Comparison of ENCODE assay signal across 11 cellular contexts in the genomic region with DNA sequence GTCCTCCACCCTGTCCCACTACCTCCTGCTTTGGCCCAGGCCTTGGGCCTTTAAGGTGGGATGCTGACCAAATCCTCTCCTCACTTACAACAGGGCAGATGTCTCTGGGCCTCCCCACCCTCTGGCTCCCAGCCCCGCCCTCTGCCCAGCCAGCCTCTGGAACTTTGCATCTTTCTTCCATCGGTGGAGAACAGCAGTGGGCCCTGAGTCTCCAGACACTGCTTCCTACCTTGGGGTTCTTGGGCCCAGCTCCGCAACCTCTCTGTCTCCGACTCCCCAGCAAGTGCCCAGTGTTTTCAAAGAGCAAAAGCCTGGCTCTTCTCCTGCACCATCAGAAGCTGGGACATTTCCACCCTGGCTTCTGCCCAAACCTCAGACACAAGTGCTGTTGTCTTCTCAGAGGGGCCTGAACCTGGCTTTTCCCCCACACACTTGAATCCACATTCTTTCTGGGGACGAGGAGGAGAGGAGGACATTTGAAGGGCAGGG. TPM values are rescaled to one million over a fixed set of nuclear protein-coding genes. Genes with fewer than 3 reads are reported as not detected.
A peak's percentile ranks its signal among the peaks of the same experiment; 100 is the strongest.
DNase-seq lines count a peak whose midpoint lies in the region; FAIRE-seq lines count a peak whose summit lies in the region.
"Had no signal": no experiment of that assay in that cellular context is flagged by ENCODE, and none has a peak within 500 bp of the region (broad histone marks: within the 10 kb centered on the region; RNA-seq: fewer than 3 reads in every experiment).

No MANE protein-coding gene starts in this region.

- H2BK15ac ChIP-seq in neuronal stem cell (ENCODE audit: low read length) = no peak overlapping the region

- no peak overlapping the region for H3K23ac ChIP-seq in neuronal stem cell (ENCODE audit: low read depth, low read length, poor library complexity)

- H3K4me1 ChIP-seq in neuronal stem cell (ENCODE audit: control insufficient read depth in 2 of 2, insufficient read depth in 1 of 2, low read depth in 1 of 2, low read length in 2 of 2) = peaks cover 4 to 9% of the 10 kb centered on the region in 2 donors

- DNase-seq in activated effector memory CD4-positive, alpha-beta T cell treated with anti-CD3 and anti-CD28 coated beads, Interleukin-2, amount 50 U/mL, for 16 hours = peak; percentile 36
- DNase-seq in activated effector memory CD4-positive, alpha-beta T cell treated with Interleukin-2 at 50 U/mL for 16 hours = no peak
- peak; percentile 27 to 93 (median 83) for DNase-seq in head of caudate nucleus
- DNase-seq in neuronal stem cell (ENCODE audit: low spot score) = no peak
- peak; percentile 13 for DNase-seq in urothelium cell line (ENCODE audit: low spot score)
- DNase-seq in stimulated activated CD4-positive, alpha-beta T cell treated with anti-CD3 and anti-CD28 coated beads, Interleukin-15, amount 100 ng/mL, for 24 hours = no peak
- DNase-seq in NOMO-1 treated with dmso at 0.1 percent for 144 hours (lab: John Stamatoyannopoulos, UW; ENCODE audit: unreplicated experiment) = no peak
- DNase-seq in NCI-H345 treated with DMSO at 0.1 percent for 48 hours (lab: John Stamatoyannopoulos, UW; ENCODE audit: unreplicated experiment) = no peak
- DNase-seq: activated T-cell treated with anti-CD3 and anti-CD28 coated beads, Interleukin-2, amount 50 U/mL, for 4 hours; NCI-H2107; stimulated activated naive CD4-positive, alpha-beta T cell had no signal

- no peak overlapping the region for H3K4ac ChIP-seq in neuronal stem cell (ENCODE audit: low read length)

- no peak for FAIRE-seq in urothelium cell line (lab: Jason Lieb, UNC)

- intact Hi-C loops in head of caudate nucleus (cut with DNase I) = no loop called here

- no peak overlapping the region for H2AK5ac ChIP-seq in neuronal stem cell (ENCODE audit: low read depth, low read length)

- peak overlapping the region; percentile 62 for H2AFZ ChIP-seq in neuronal stem cell (ENCODE audit: low read length)

- H3K9me3 ChIP-seq in neuronal stem cell (replicated peaks in 1 of 2; ENCODE audit: control insufficient read depth in 2 of 2, insufficient read depth in 1 of 2, low read depth in 1 of 2, low read length in 2 of 2) = peaks cover 0 to 2% of the 10 kb centered on the region in 2 donors

- no peaks in the 10 kb centered on the region for H3K27me3 ChIP-seq in neuronal stem cell (ENCODE audit: control insufficient read depth in 3 of 3, insufficient read depth in 3 of 3, low read depth in 1 of 3, low read length in 3 of 3)

- no peak overlapping the region for H3K4me2 ChIP-seq in neuronal stem cell (ENCODE audit: insufficient read depth, low read length, poor library complexity, severe bottlenecking)

- H3K27ac ChIP-seq in neuronal stem cell (replicated peaks; ENCODE audit: low read length) = no peak overlapping the region

- no peak overlapping the region for H3K9ac ChIP-seq in neuronal stem cell (ENCODE audit: low read depth, low read length, poor library complexity)

- no peak overlapping the region for H2BK12ac ChIP-seq in neuronal stem cell (ENCODE audit: low read length)

- no peak overlapping the region for H4K8ac ChIP-seq in neuronal stem cell (ENCODE audit: low read depth, low read length)

- no CpG with 5 or more reads among the region's 5 CpGs for WGBS in neuronal stem cell (ENCODE audit: extremely low coverage in 2 of 2, insufficient read length in 2 of 2, insufficient replicate concordance in 1 of 2), 2 donors

- H3K14ac ChIP-seq in neuronal stem cell (ENCODE audit: low read length) = no peak overlapping the region

- no peak overlapping the region for H3K4me3 ChIP-seq in neuronal stem cell (ENCODE audit: low read length in 2 of 2)

- no peak overlapping the region for H2BK5ac ChIP-seq in neuronal stem cell (ENCODE audit: low read length)

- no peak overlapping the region for H4K91ac ChIP-seq in neuronal stem cell (ENCODE audit: low read depth, low read length, poor library complexity)

- H3K36me3 ChIP-seq in neuronal stem cell (replicated peaks in 1 of 2; ENCODE audit: control insufficient read depth in 2 of 2, insufficient read depth in 2 of 2, low read length in 2 of 2) = peaks cover 0 to 4% of the 10 kb centered on the region in 2 donors

- no peak overlapping the region for H3K18ac ChIP-seq in neuronal stem cell (ENCODE audit: low read length)

- no peak overlapping the region for H2BK120ac ChIP-seq in neuronal stem cell (ENCODE audit: low read depth, low read length)

- no peaks in the 10 kb centered on the region for H3K79me1 ChIP-seq in neuronal stem cell (ENCODE audit: low read depth, low read length)

RNA-seq across cellular contexts. Expression of gene MRAS, which starts 33.1 kb away (rescaled TPM):
- polyA plus RNA-seq in neuronal stem cell (2013, experiment 1 of 2) = 16.3 TPM
- polyA plus RNA-seq in neuronal stem cell (2013, experiment 2 of 2) = 16.1 TPM

RNA-seq across cellular contexts. Expression of gene NME9, which starts 51.8 kb away (rescaled TPM):
- polyA plus RNA-seq in neuronal stem cell (2013, experiment 1 of 2) = 1.7 TPM
- 1.9 TPM for polyA plus RNA-seq in neuronal stem cell (2013, experiment 2 of 2)

RNA-seq across cellular contexts. Expression of gene ESYT3, which starts 53.0 kb away (rescaled TPM):
- 0.35 TPM for polyA plus RNA-seq in neuronal stem cell (2013, experiment 1 of 2)
- polyA plus RNA-seq in neuronal stem cell (2013, experiment 2 of 2) = 0.39 TPM

Comparison
In these comparisons a context has a peak if more than half of its experiments do, and no peak if none do; other contexts are left out.
1. DNase-seq: peak in activated effector memory CD4-positive, alpha-beta T cell treated with anti-CD3 and anti-CD28 coated beads, Interleukin-2, amount 50 U/mL, for 16 hours (single experiment), head of caudate nucleus (42 of 42) and urothelium cell line (single experiment); none in activated effector memory CD4-positive, alpha-beta T cell treated with Interleukin-2 at 50 U/mL for 16 hours (single experiment), neuronal stem cell (single experiment), stimulated activated CD4-positive, alpha-beta T cell treated with anti-CD3 and anti-CD28 coated beads, Interleukin-15, amount 100 ng/mL, for 24 hours (single experiment), NOMO-1 treated with dmso at 0.1 percent for 144 hours (single experiment) and NCI-H345 treated with DMSO at 0.1 percent for 48 hours (single experiment).